ENCODE assay signal across 8 cellular contexts in genomic region chr5:10987881-10988504, GRCh38.
DNase-seq lines count a peak whose midpoint lies in the region; ATAC-seq and TF ChIP-seq lines count a peak whose summit lies in the region.

No MANE protein-coding gene starts in this region.

- H3K9ac ChIP-seq in endodermal cell (ENCODE audit: extremely low read depth, low read length, poor library complexity, severe bottlenecking) = no peak overlapping the region

- peaks cover 12% of the 10 kb centered on the region for H3K27me3 Mint-ChIP-seq in endodermal cell (ENCODE audit: insufficient read depth)
- peaks cover 29% of the 10 kb centered on the region for H3K27me3 Mint-ChIP-seq in nephron (ENCODE audit: low read depth)

- ATAC-seq in GM18505 (IDR thresholded peaks at IDR 0.05; ENCODE audit: unreplicated experiment) (peak; percentile 81), HG02884 (IDR thresholded peaks at IDR 0.05; ENCODE audit: unreplicated experiment) (peak; percentile 94)

- H3K36me3 ChIP-seq in endodermal cell (ENCODE audit: control insufficient read depth, insufficient read depth, low read length) = no peaks in the 10 kb centered on the region
- no peaks in the 10 kb centered on the region for H3K36me3 ChIP-seq in testis (ENCODE audit: low read depth, missing control alignments)

- peaks cover 23% of the 10 kb centered on the region for H3K4me1 Mint-ChIP-seq in endodermal cell
- H3K4me1 Mint-ChIP-seq in nephron = peaks cover 39% of the 10 kb centered on the region

- H3K9me3 Mint-ChIP-seq in endodermal cell (no peaks in the 10 kb centered on the region), nephron (no peaks in the 10 kb centered on the region)

- no peak for TF ChIP-seq POLR2A in GM18505 (IDR thresholded peaks at IDR 0.05; ENCODE audit: borderline replicate concordance, extremely low read depth, insufficient read depth, insufficient read length)
- TF ChIP-seq POLR2A in testis (IDR thresholded peaks at IDR 0.05) = no peak

- H3K27ac Mint-ChIP-seq in endodermal cell (no peak overlapping the region), nephron (no peak overlapping the region)

- H3K27ac ChIP-seq in 22Rv1 (no peak overlapping the region), endodermal cell (ENCODE audit: low read depth, low read length) (no peak overlapping the region), testis (no peak overlapping the region)

- H3K27me3 ChIP-seq in endodermal cell (ENCODE audit: control insufficient read depth, insufficient read depth, low read length, poor library complexity, severe bottlenecking) = no peaks in the 10 kb centered on the region
- no peaks in the 10 kb centered on the region for H3K27me3 ChIP-seq in testis

- intact Hi-C loops in testis (cut with DNase I; ENCODE audit: low total_unique reads) = no loop called here

- TF ChIP-seq CTCF in 22Rv1 (IDR thresholded peaks at IDR 0.05) = peak; percentile 96
- peak; percentile 94 for TF ChIP-seq CTCF in endodermal cell (conservative IDR thresholded peaks at IDR 0.05)
- peak; percentile 68 to 82 (median 79) for TF ChIP-seq CTCF in nephron (IDR thresholded peaks at IDR 0.05; ENCODE audit: unreplicated experiment in 3 of 3)
- peak; percentile 14 to 62 (median 24) for TF ChIP-seq CTCF in testis (IDR thresholded peaks at IDR 0.05)

- H3K36me3 Mint-ChIP-seq in endodermal cell (ENCODE audit: low read depth) = no peaks in the 10 kb centered on the region
- peaks cover 4% of the 10 kb centered on the region for H3K36me3 Mint-ChIP-seq in nephron (ENCODE audit: low read depth)

- peak; percentile 42 for DNase-seq in NCI-H460 (ENCODE audit: extremely low read depth, low read depth)
- peak; percentile 78 to 83 for DNase-seq in activated CD4-positive, alpha-beta T cell treated with anti-CD3 and anti-CD28 coated beads, Interleukin-2, amount 50 U/mL, for 48 hours
- DNase-seq in endodermal cell = peak; percentile 98
- DNase-seq in testis = peak; percentile 82

- H3K4me3 ChIP-seq in endodermal cell (ENCODE audit: low read length) (no peak overlapping the region), testis (no peak overlapping the region)

- peaks cover 10% of the 10 kb centered on the region for H3K4me1 ChIP-seq in endodermal cell (ENCODE audit: control insufficient read depth, insufficient read depth, low read length)
- H3K4me1 ChIP-seq in testis = no peaks in the 10 kb centered on the region

- no peak overlapping the region for H3K4me3 Mint-ChIP-seq in endodermal cell
- H3K4me3 Mint-ChIP-seq in nephron = no peak overlapping the region

- 10 to 17% methylated on average over 14 to 18 of the region's 18 CpGs for WGBS in endodermal cell (ENCODE audit: insufficient coverage in 1 of 2, insufficient read length in 1 of 2), 2 experiments
- WGBS in testis, 2 donors = 21 to 30% methylated on average over 10 to 18 of the region's 18 CpGs

- no peaks in the 10 kb centered on the region for H3K9me3 ChIP-seq in endodermal cell (ENCODE audit: control insufficient read depth, low read length)
- no peaks in the 10 kb centered on the region for H3K9me3 ChIP-seq in testis

Comparison
In these comparisons a context has a peak if more than half of its experiments do, and no peak if none do; other contexts are left out.
1. CTCF ChIP-seq: peak in every context shown above with its lines; median percentile 96 in 22Rv1; 94 in endodermal cell; 79 in nephron; 24 in testis.
2. DNase-seq: peak in every context shown above with its lines; median percentile 98 in endodermal cell; 82 in testis; 80 in activated CD4-positive, alpha-beta T cell treated with anti-CD3 and anti-CD28 coated beads, Interleukin-2, amount 50 U/mL, for 48 hours; 42 in NCI-H460.